Comparison of ENCODE assay signal across 8 cellular contexts in genomic region chr5:175796536-175797499, GRCh38.
A peak's percentile ranks its signal among the peaks of the same experiment; 100 is the strongest.
DNase-seq lines count a peak whose midpoint lies in the region; ATAC-seq and TF ChIP-seq lines count a peak whose summit lies in the region.

No MANE protein-coding gene starts in this region.

- H3K4me3 ChIP-seq in parathyroid adenoma (ENCODE audit: low read depth, low read length) (peak overlapping the region; percentile 19), transverse colon (peak overlapping the region in 1 of 4 donors; percentile 11)

- TF ChIP-seq EP300 in transverse colon (IDR thresholded peaks at IDR 0.05; ENCODE audit: low read depth), result no peak

- H3K27ac ChIP-seq in parathyroid adenoma (peak overlapping the region; percentile 95), transverse colon (no peak overlapping the region)

- H3K9me3 ChIP-seq in parathyroid adenoma (ENCODE audit: control insufficient read depth, low read length) (no peaks in the 10 kb centered on the region), transverse colon (no peaks in the 10 kb centered on the region)

- H3K9me3 Mint-ChIP-seq in activated naive CD4-positive, alpha-beta T cell treated with anti-CD3 and anti-CD28 coated beads, Interleukin-2, amount 10 ng/mL, durations not matched to agents 7 days and 5 days, result no peaks in the 10 kb centered on the region

- ATAC-seq in GM18861 (IDR thresholded peaks at IDR 0.05; ENCODE audit: unreplicated experiment), result peak; percentile 60
- peak; percentile 85 for ATAC-seq in HG03571 (IDR thresholded peaks at IDR 0.05; ENCODE audit: unreplicated experiment)

- CTCF ChIA-PET in activated naive CD4-positive, alpha-beta T cell treated with anti-CD3 and anti-CD28 coated beads, Interleukin-2, amount 10 ng/mL, durations not matched to agents 7 days and 5 days (lab: Charles Lee), result interaction anchor here (1.0 to 1.7 kb wide), 3 partner anchors 11 to 75 kb away, joined by 3 to 5 read pairs (median 5); partner anchors contain the start of gene CPLX2

- intact Hi-C loops in transverse colon (cut with DNase I; ENCODE audit: low total_unique reads), result no loop called here

- H3K9ac ChIP-seq in parathyroid adenoma, result peak overlapping the region; percentile 39

- peak overlapping the region; percentile 70 for H3K4me2 ChIP-seq in parathyroid adenoma (ENCODE audit: low read length)

- H3K4me1 ChIP-seq in parathyroid adenoma (peaks cover 23% of the 10 kb centered on the region), transverse colon (peaks cover 0 to 12% (median 7%) of the 10 kb centered on the region in 4 donors)

- in situ Hi-C loops in transverse colon (cut with MboI; ENCODE audit: low pct_ligation_motif_present in 1 of 4, low pct_unique_long_range_greater_than_20kb in 1 of 4, low sequenced_read_pairs in 3 of 4), result no loop called here

- DNase-seq in A172 (ENCODE audit: low spot score), result peak; percentile 71
- DNase-seq in SIG-M5 (lab: John Stamatoyannopoulos, UW), result peak; percentile 6
- peak; percentile 90 for DNase-seq in activated naive CD4-positive, alpha-beta T cell treated with anti-CD3 and anti-CD28 coated beads, Interleukin-2, amount 10 ng/mL, durations not matched to agents 7 days and 5 days
- peak; percentile 71 for DNase-seq in glomerular visceral epithelial cell (ENCODE audit: extremely low spot score)
- peak; percentile 60 for DNase-seq in transverse colon

- WGBS in transverse colon (ENCODE audit: low coverage in 1 of 2), 2 donors, result 7% methylated on average over 67 of the region's 108 CpGs; no CpG with 5 or more reads in 1 of the 2 donors

- H3K27me3 ChIP-seq in parathyroid adenoma (ENCODE audit: control insufficient read depth, insufficient read depth, low read length) (no peaks in the 10 kb centered on the region), transverse colon (peaks cover 72% of the 10 kb centered on the region)

- H3K4me1 Mint-ChIP-seq in activated naive CD4-positive, alpha-beta T cell treated with anti-CD3 and anti-CD28 coated beads, Interleukin-2, amount 10 ng/mL, durations not matched to agents 7 days and 5 days, result peaks cover 6% of the 10 kb centered on the region

- H3K27me3 Mint-ChIP-seq in activated naive CD4-positive, alpha-beta T cell treated with anti-CD3 and anti-CD28 coated beads, Interleukin-2, amount 10 ng/mL, durations not matched to agents 7 days and 5 days, result peaks cover 55% of the 10 kb centered on the region

- no peak for TF ChIP-seq CTCF in parathyroid adenoma (IDR thresholded peaks at IDR 0.05)
- no peak for TF ChIP-seq CTCF in transverse colon (IDR thresholded peaks at IDR 0.05)

- no peaks in the 10 kb centered on the region for H3K36me3 Mint-ChIP-seq in activated naive CD4-positive, alpha-beta T cell treated with anti-CD3 and anti-CD28 coated beads, Interleukin-2, amount 10 ng/mL, durations not matched to agents 7 days and 5 days

- TF ChIP-seq POLR2A in transverse colon (IDR thresholded peaks at IDR 0.05), result no peak

- H3K36me3 ChIP-seq in parathyroid adenoma (ENCODE audit: control insufficient read depth, insufficient read depth, low read length) (no peaks in the 10 kb centered on the region), transverse colon (no peaks in the 10 kb centered on the region)

- H3K27ac Mint-ChIP-seq in activated naive CD4-positive, alpha-beta T cell treated with anti-CD3 and anti-CD28 coated beads, Interleukin-2, amount 10 ng/mL, durations not matched to agents 7 days and 5 days, result no peak overlapping the region

- H3K4me3 Mint-ChIP-seq in activated naive CD4-positive, alpha-beta T cell treated with anti-CD3 and anti-CD28 coated beads, Interleukin-2, amount 10 ng/mL, durations not matched to agents 7 days and 5 days, result no peak overlapping the region

- H3K79me2 ChIP-seq in parathyroid adenoma, result peaks cover 11% of the 10 kb centered on the region

- peak overlapping the region; percentile 100 for H2AFZ ChIP-seq in parathyroid adenoma

Comparison
In these comparisons a context has a peak if more than half of its experiments do, and no peak if none do; other contexts are left out.
1. DNase-seq: peak in every context shown above with its lines; median percentile 90 in activated naive CD4-positive, alpha-beta T cell treated with anti-CD3 and anti-CD28 coated beads, Interleukin-2, amount 10 ng/mL, durations not matched to agents 7 days and 5 days; 71 in A172; 71 in glomerular visceral epithelial cell; 60 in transverse colon; 6 in SIG-M5.